ENCODE assay signal across 2 cellular contexts in the genomic region with DNA sequence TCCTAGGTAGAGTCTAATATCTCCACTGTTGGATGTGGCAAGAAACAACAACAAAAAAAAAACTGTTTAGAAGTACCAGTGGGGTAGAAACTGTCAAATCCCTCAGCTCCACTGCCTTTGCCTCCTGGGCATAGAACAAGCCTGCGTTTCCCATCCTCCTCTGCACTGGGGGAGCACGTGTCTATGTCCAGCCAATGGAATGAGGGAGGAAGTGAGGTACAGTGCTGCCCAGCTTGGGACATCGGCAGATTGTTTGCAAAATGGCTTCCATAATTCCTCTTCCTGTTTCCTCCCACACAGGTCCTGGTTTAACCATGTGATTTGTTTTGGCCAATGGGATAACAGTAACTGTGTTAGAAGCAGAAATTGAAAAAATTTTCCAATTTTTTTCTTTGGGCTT.
A peak's percentile ranks its signal among the peaks of the same experiment; 100 is the strongest.
TF ChIP-seq lines count a peak whose summit lies in the region.

No MANE protein-coding gene starts in this region.

TF ChIP-seq in HCT116, 20 proteins besides CTCF, POLR2A, EP300 and RAD21:
- no peak for TF ChIP-seq FOSL1 (IDR thresholded peaks at IDR 0.05; ENCODE audit: low read depth)
- no peak for TF ChIP-seq SP1 (IDR thresholded peaks at IDR 0.05; ENCODE audit: low read depth)
- no peak for TF ChIP-seq ZFX (IDR thresholded peaks at IDR 0.05)
- no peak for TF ChIP-seq SIN3A (IDR thresholded peaks at IDR 0.05; ENCODE audit: low read depth)
- no peak for TF ChIP-seq POLR2AphosphoS5 (IDR thresholded peaks at IDR 0.05; ENCODE audit: low read depth, low read length)
- no peak for TF ChIP-seq JUND (IDR thresholded peaks at IDR 0.05)
- TF ChIP-seq, protein P1, sequence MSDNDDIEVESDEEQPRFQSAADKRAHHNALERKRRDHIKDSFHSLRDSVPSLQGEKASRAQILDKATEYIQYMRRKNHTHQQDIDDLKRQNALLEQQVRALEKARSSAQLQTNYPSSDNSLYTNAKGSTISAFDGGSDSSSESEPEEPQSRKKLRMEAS (IDR thresholded peaks at IDR 0.05), result no peak
- TF ChIP-seq, protein P2, sequence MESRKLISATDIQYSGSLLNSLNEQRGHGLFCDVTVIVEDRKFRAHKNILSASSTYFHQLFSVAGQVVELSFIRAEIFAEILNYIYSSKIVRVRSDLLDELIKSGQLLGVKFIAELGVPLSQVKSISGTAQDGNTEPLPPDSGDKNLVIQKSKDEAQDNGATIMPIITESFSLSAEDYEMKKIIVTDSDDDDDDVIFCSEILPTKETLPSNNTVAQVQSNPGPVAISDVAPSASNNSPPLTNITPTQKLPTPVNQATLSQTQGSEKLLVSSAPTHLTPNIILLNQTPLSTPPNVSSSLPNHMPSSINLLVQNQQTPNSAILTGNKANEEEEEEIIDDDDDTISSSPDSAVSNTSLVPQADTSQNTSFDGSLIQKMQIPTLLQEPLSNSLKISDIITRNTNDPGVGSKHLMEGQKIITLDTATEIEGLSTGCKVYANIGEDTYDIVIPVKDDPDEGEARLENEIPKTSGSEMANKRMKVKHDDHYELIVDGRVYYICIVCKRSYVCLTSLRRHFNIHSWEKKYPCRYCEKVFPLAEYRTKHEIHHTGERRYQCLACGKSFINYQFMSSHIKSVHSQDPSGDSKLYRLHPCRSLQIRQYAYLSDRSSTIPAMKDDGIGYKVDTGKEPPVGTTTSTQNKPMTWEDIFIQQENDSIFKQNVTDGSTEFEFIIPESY (IDR thresholded peaks at IDR 0.05; ENCODE audit: extremely low read depth, insufficient replicate concordance, low read length), result no peak
- TF ChIP-seq, protein P3, sequence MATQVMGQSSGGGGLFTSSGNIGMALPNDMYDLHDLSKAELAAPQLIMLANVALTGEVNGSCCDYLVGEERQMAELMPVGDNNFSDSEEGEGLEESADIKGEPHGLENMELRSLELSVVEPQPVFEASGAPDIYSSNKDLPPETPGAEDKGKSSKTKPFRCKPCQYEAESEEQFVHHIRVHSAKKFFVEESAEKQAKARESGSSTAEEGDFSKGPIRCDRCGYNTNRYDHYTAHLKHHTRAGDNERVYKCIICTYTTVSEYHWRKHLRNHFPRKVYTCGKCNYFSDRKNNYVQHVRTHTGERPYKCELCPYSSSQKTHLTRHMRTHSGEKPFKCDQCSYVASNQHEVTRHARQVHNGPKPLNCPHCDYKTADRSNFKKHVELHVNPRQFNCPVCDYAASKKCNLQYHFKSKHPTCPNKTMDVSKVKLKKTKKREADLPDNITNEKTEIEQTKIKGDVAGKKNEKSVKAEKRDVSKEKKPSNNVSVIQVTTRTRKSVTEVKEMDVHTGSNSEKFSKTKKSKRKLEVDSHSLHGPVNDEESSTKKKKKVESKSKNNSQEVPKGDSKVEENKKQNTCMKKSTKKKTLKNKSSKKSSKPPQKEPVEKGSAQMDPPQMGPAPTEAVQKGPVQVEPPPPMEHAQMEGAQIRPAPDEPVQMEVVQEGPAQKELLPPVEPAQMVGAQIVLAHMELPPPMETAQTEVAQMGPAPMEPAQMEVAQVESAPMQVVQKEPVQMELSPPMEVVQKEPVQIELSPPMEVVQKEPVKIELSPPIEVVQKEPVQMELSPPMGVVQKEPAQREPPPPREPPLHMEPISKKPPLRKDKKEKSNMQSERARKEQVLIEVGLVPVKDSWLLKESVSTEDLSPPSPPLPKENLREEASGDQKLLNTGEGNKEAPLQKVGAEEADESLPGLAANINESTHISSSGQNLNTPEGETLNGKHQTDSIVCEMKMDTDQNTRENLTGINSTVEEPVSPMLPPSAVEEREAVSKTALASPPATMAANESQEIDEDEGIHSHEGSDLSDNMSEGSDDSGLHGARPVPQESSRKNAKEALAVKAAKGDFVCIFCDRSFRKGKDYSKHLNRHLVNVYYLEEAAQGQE (IDR thresholded peaks at IDR 0.05; ENCODE audit: low read depth), result no peak
- no peak for TF ChIP-seq EZH2 (IDR thresholded peaks at IDR 0.05)
- no peak for TF ChIP-seq YY1 (IDR thresholded peaks at IDR 0.05; ENCODE audit: extremely low read depth, insufficient replicate concordance, low read depth, low read length)
- TF ChIP-seq SRF (IDR thresholded peaks at IDR 0.05; ENCODE audit: low read depth), result no peak
- no peak for TF ChIP-seq ELF1 (IDR thresholded peaks at IDR 0.05; ENCODE audit: borderline replicate concordance, low read depth)

TF ChIP-seq in GM12878, 131 proteins besides CTCF, POLR2A, EP300 and RAD21:
- TF ChIP-seq HDAC6 (IDR thresholded peaks at IDR 0.05; ENCODE audit: unreplicated experiment) (no peak), RBBP5 (conservative IDR thresholded peaks at IDR 0.05) (no peak), NBN (IDR thresholded peaks at IDR 0.05) (no peak), CHD1 (IDR thresholded peaks at IDR 0.05; ENCODE audit: low read depth, low read length) (no peak), MYC (IDR thresholded peaks at IDR 0.05; ENCODE audit: insufficient read depth, insufficient read length, insufficient replicate concordance, low read length, severe bottlenecking) (no peak), PAX5 (IDR thresholded peaks at IDR 0.05; ENCODE audit: borderline replicate concordance, low read depth, low read length) (no peak)
- TF ChIP-seq, protein P4, sequence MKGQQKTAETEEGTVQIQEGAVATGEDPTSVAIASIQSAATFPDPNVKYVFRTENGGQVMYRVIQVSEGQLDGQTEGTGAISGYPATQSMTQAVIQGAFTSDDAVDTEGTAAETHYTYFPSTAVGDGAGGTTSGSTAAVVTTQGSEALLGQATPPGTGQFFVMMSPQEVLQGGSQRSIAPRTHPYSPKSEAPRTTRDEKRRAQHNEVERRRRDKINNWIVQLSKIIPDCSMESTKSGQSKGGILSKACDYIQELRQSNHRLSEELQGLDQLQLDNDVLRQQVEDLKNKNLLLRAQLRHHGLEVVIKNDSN (IDR thresholded peaks at IDR 0.05; ENCODE audit: borderline replicate concordance, extremely low read length, insufficient read depth, low read depth, low read length), result peak; percentile 11
